ENCODE assay signal across 15 cellular contexts in genomic region chr12:131574397-131574775, GRCh38.
DNase-seq lines count a peak whose midpoint lies in the region; TF ChIP-seq lines count a peak whose summit lies in the region.
"Had no signal": no experiment of that assay in that cellular context is flagged by ENCODE, and none has a peak within 500 bp of the region (broad histone marks: within the 10 kb centered on the region; RNA-seq: fewer than 3 reads in every experiment).

No MANE protein-coding gene starts in this region.

- H3K27ac Mint-ChIP-seq in glutamatergic neuron (ENCODE audit: unreplicated experiment): peak overlapping the region; percentile 52
- H3K27ac Mint-ChIP-seq in activated CD4-positive, alpha-beta T cell treated with anti-CD3 and anti-CD28 coated beads, Interleukin-2, amount 10 ng/mL, durations not matched to agents 7 days and 5 days: no peak overlapping the region
- H3K27ac Mint-ChIP-seq: GM23338 had no signal

- H3K27me3 Mint-ChIP-seq in glutamatergic neuron (ENCODE audit: unreplicated experiment): peaks cover 22% of the 10 kb centered on the region
- peaks cover under 1% of the 10 kb centered on the region for H3K27me3 Mint-ChIP-seq in activated CD4-positive, alpha-beta T cell treated with anti-CD3 and anti-CD28 coated beads, Interleukin-2, amount 10 ng/mL, durations not matched to agents 7 days and 5 days

- H3K23ac ChIP-seq in neuronal stem cell (ENCODE audit: low read depth, low read length, poor library complexity): no peak overlapping the region

- no peak overlapping the region for H3K4me2 ChIP-seq in neuronal stem cell (ENCODE audit: insufficient read depth, low read length, poor library complexity, severe bottlenecking)
- H3K4me2 ChIP-seq: A549, GM23338 had no signal

- H2AK5ac ChIP-seq in neuronal stem cell (ENCODE audit: low read depth, low read length): no peak overlapping the region

- H2BK12ac ChIP-seq in neuronal stem cell (ENCODE audit: low read length): no peak overlapping the region

- H3K36me3 Mint-ChIP-seq in glutamatergic neuron (ENCODE audit: unreplicated experiment): peaks cover 11% of the 10 kb centered on the region
- no peaks in the 10 kb centered on the region for H3K36me3 Mint-ChIP-seq in activated CD4-positive, alpha-beta T cell treated with anti-CD3 and anti-CD28 coated beads, Interleukin-2, amount 10 ng/mL, durations not matched to agents 7 days and 5 days (ENCODE audit: low read depth)
- H3K36me3 Mint-ChIP-seq: CD4-positive, alpha-beta memory T cell had no signal

- no peak overlapping the region for H2BK5ac ChIP-seq in neuronal stem cell (ENCODE audit: low read length)

- H2AFZ ChIP-seq in neuronal stem cell (ENCODE audit: low read length): peak overlapping the region; percentile 80
- H2AFZ ChIP-seq: GM23338 had no signal

- peaks cover 14% of the 10 kb centered on the region for H3K4me1 ChIP-seq in SJCRH30
- peaks cover 7 to 43% of the 10 kb centered on the region in 2 donors for H3K4me1 ChIP-seq in neuronal stem cell (ENCODE audit: control insufficient read depth in 2 of 2, insufficient read depth in 1 of 2, low read depth in 1 of 2, low read length in 2 of 2)
- H3K4me1 ChIP-seq: A549, BE2C, HAP-1 had no signal

- no peaks in the 10 kb centered on the region; the same call in 1 of the 2 replicates for H3K36me3 ChIP-seq in SJCRH30
- no peaks in the 10 kb centered on the region for H3K36me3 ChIP-seq in neuronal stem cell (replicated peaks in 1 of 2; ENCODE audit: control insufficient read depth in 2 of 2, insufficient read depth in 2 of 2, low read length in 2 of 2)
- H3K36me3 ChIP-seq: BE2C, HAP-1 had no signal

- H3K4me3 ChIP-seq in SJCRH30 (peak overlapping the region; percentile 20), neuronal stem cell (ENCODE audit: low read length in 2 of 2) (no peak overlapping the region)
- H3K4me3 ChIP-seq: A549, GM12878, GM23338, HAP-1 had no signal

- H3K27me3 ChIP-seq in SJCRH30 (no peaks in the 10 kb centered on the region), neuronal stem cell (ENCODE audit: control insufficient read depth in 3 of 3, insufficient read depth in 3 of 3, low read depth in 1 of 3, low read length in 3 of 3) (no peaks in the 10 kb centered on the region)
- H3K27me3 ChIP-seq: BE2C had no signal

- no peak overlapping the region for H3K4ac ChIP-seq in neuronal stem cell (ENCODE audit: low read length)

- no peak overlapping the region for H3K9ac ChIP-seq in neuronal stem cell (ENCODE audit: low read depth, low read length, poor library complexity)

- POLR2A ChIA-PET in activated CD4-positive, alpha-beta T cell treated with anti-CD3 and anti-CD28 coated beads, Interleukin-2, amount 10 ng/mL, durations not matched to agents 7 days and 5 days (lab: Charles Lee): no interaction called here

- no peak overlapping the region for H4K91ac ChIP-seq in neuronal stem cell (ENCODE audit: low read depth, low read length, poor library complexity)

- no CpG with 5 or more reads among the region's 10 CpGs for WGBS in neuronal stem cell (ENCODE audit: extremely low coverage in 2 of 2, insufficient read length in 2 of 2, insufficient replicate concordance in 1 of 2), 2 donors

- CTCF ChIA-PET in activated CD4-positive, alpha-beta T cell treated with anti-CD3 and anti-CD28 coated beads, Interleukin-2, amount 10 ng/mL, durations not matched to agents 7 days and 5 days (lab: Charles Lee): interaction anchor here (0.5 to 1.2 kb wide), 2 partner anchors 18 to 40 kb away, joined by 3 read pairs; no protein-coding TSS in a partner anchor

- no peak overlapping the region for H2BK120ac ChIP-seq in neuronal stem cell (ENCODE audit: low read depth, low read length)

- H2BK15ac ChIP-seq in neuronal stem cell (ENCODE audit: low read length): no peak overlapping the region

- peak overlapping the region; percentile 52 for H3K4me3 Mint-ChIP-seq in glutamatergic neuron (ENCODE audit: unreplicated experiment)
- no peak overlapping the region for H3K4me3 Mint-ChIP-seq in activated CD4-positive, alpha-beta T cell treated with anti-CD3 and anti-CD28 coated beads, Interleukin-2, amount 10 ng/mL, durations not matched to agents 7 days and 5 days
- H3K4me3 Mint-ChIP-seq: CD4-positive, alpha-beta memory T cell; GM23338 had no signal

- H3K9me3 Mint-ChIP-seq in glutamatergic neuron (ENCODE audit: unreplicated experiment): peaks cover 23% of the 10 kb centered on the region
- H3K9me3 Mint-ChIP-seq in activated CD4-positive, alpha-beta T cell treated with anti-CD3 and anti-CD28 coated beads, Interleukin-2, amount 10 ng/mL, durations not matched to agents 7 days and 5 days: peaks cover 4% of the 10 kb centered on the region
- H3K9me3 Mint-ChIP-seq: CD4-positive, alpha-beta memory T cell had no signal

- H3K27ac ChIP-seq in SJCRH30 (no peak overlapping the region), neuronal stem cell (replicated peaks; ENCODE audit: low read length) (no peak overlapping the region)
- H3K27ac ChIP-seq: A549, C4-2B had no signal

- H3K79me1 ChIP-seq in neuronal stem cell (ENCODE audit: low read depth, low read length): no peaks in the 10 kb centered on the region

- TF ChIP-seq CTCF in glutamatergic neuron (IDR thresholded peaks at IDR 0.05; ENCODE audit: partially characterized antibody, unreplicated experiment): no peak

- peak in 1 of 2 experiments; percentile 40 for DNase-seq in SJCRH30
- peak; percentile 42 for DNase-seq in glutamatergic neuron
- DNase-seq in neuronal stem cell (ENCODE audit: low spot score): no peak
- DNase-seq in stimulated activated CD4-positive, alpha-beta T cell treated with anti-CD3 and anti-CD28 coated beads, Interleukin-4, amount 100 ng/mL, for 1 hour: no peak
- DNase-seq in SHP77 (lab: John Stamatoyannopoulos, UW): no peak
- DNase-seq in NCI-H345 treated with DMSO at 0.1 percent for 48 hours (lab: John Stamatoyannopoulos, UW; ENCODE audit: unreplicated experiment): no peak
- DNase-seq in activated CD4-positive, alpha-beta T cell treated with anti-CD3 and anti-CD28 coated beads, Interleukin-2, amount 10 ng/mL, durations not matched to agents 7 days and 5 days: no peak
- DNase-seq: BE2C; CD4-positive, alpha-beta memory T cell; DMS79 had no signal

- no peak overlapping the region for H3K14ac ChIP-seq in neuronal stem cell (ENCODE audit: low read length)

- H4K8ac ChIP-seq in neuronal stem cell (ENCODE audit: low read depth, low read length): no peak overlapping the region

- H3K9me3 ChIP-seq in SJCRH30 (replicated peaks) (no peaks in the 10 kb centered on the region), neuronal stem cell (replicated peaks in 1 of 2; ENCODE audit: control insufficient read depth in 2 of 2, insufficient read depth in 1 of 2, low read depth in 1 of 2, low read length in 2 of 2) (peaks cover 0 to 2% of the 10 kb centered on the region in 2 donors)
- H3K9me3 ChIP-seq: A549, BE2C, HAP-1 had no signal

- H3K18ac ChIP-seq in neuronal stem cell (ENCODE audit: low read length): peak overlapping the region; percentile 22

- peaks cover 28% of the 10 kb centered on the region for H3K4me1 Mint-ChIP-seq in glutamatergic neuron (ENCODE audit: low read depth, unreplicated experiment)
- H3K4me1 Mint-ChIP-seq in activated CD4-positive, alpha-beta T cell treated with anti-CD3 and anti-CD28 coated beads, Interleukin-2, amount 10 ng/mL, durations not matched to agents 7 days and 5 days: no peaks in the 10 kb centered on the region
- H3K4me1 Mint-ChIP-seq: CD4-positive, alpha-beta memory T cell; GM23338 had no signal
